ENCODE assay signal across 19 cellular contexts in the genomic region with DNA sequence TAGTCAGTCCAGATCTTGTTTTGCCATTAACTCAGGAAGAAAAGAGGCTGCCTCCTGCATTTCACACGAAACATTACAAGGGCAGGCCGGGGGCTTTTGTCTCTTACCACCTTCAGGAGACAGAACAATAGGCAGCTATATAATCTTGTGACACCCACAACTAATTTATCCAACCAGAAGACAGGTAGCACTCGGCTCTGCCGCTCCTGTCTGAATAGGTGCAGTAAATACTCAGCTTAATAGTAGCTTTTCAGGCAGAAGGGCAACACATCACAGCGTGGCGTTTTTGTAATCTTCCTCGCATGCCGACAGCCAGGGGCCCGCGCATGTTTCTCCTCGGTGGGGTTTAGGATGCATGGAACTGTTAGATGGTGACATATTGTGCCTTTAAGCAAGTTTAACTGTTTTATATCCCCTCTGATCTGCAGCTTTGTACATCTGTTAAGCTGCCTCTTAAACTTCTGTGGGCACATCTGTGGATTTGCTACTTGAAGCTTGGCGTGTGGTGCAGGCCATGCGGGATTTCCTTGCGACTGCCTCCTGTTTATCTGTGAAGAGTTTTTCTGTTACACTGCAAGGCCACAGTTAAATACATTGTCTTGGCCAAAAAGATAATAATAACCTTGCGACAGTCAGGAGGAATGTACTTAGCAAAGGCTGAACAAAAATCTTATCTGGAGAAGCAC.
DNase-seq lines count a peak whose midpoint lies in the region; ATAC-seq lines count a peak whose summit lies in the region.
"Had no signal": no experiment of that assay in that cellular context is flagged by ENCODE, and none has a peak within 500 bp of the region (broad histone marks: within the 10 kb centered on the region; RNA-seq: fewer than 3 reads in every experiment).

No MANE protein-coding gene starts in this region.

- no peak overlapping the region for H4K91ac ChIP-seq in neuronal stem cell (ENCODE audit: low read depth, low read length, poor library complexity)

- no peak overlapping the region for H3K18ac ChIP-seq in neuronal stem cell (ENCODE audit: low read length)

- H3K23ac ChIP-seq in neuronal stem cell (ENCODE audit: low read depth, low read length, poor library complexity): no peak overlapping the region

- H3K9me3 Mint-ChIP-seq in activated T-helper 2 cell treated with anti-CD3 and anti-CD28 coated beads, Interferon-gamma antibody, Interleukin-2, Interleukin-4, amounts not matched to agents 10 μg/mL and 5 μg/mL and 100 μg/mL, durations not matched to agents 14 hours and 24 hours and 36 hours: no peaks in the 10 kb centered on the region
- H3K9me3 Mint-ChIP-seq: activated naive CD8-positive, alpha-beta T cell treated with anti-CD3 and anti-CD28 coated beads, Interleukin-2, amount 10 ng/mL, durations not matched to agents 7 days and 5 days had no signal

- WGBS in neuronal stem cell (ENCODE audit: extremely low coverage in 2 of 2, insufficient read length in 2 of 2, insufficient replicate concordance in 1 of 2), 2 donors: no CpG with 5 or more reads among the region's 15 CpGs

- H2BK12ac ChIP-seq in neuronal stem cell (ENCODE audit: low read length): no peak overlapping the region

- peaks cover 2% of the 10 kb centered on the region for H3K36me3 Mint-ChIP-seq in T-helper 17 cell (ENCODE audit: low read depth)
- no peaks in the 10 kb centered on the region for H3K36me3 Mint-ChIP-seq in activated T-helper 2 cell treated with anti-CD3 and anti-CD28 coated beads, Interferon-gamma antibody, Interleukin-2, Interleukin-4, amounts not matched to agents 10 μg/mL and 5 μg/mL and 100 μg/mL, durations not matched to agents 14 hours and 24 hours and 36 hours (ENCODE audit: low read depth)

- no peak overlapping the region for H3K14ac ChIP-seq in neuronal stem cell (ENCODE audit: low read length)

- no peak overlapping the region for H3K4me2 ChIP-seq in neuronal stem cell (ENCODE audit: insufficient read depth, low read length, poor library complexity, severe bottlenecking)

- intact Hi-C loops in activated T-helper 2 cell treated with anti-CD3 and anti-CD28 coated beads, Interferon-gamma antibody, Interleukin-2, Interleukin-4, amounts not matched to agents 10 μg/mL and 5 μg/mL and 100 μg/mL, durations not matched to agents 14 hours and 24 hours and 36 hours (cut with micrococcal nuclease): no loop called here

- peak; percentile 91 for DNase-seq in Jurkat, Clone E6-1 (ENCODE audit: low read depth, low spot score)
- DNase-seq in NCI-H2107 (lab: John Stamatoyannopoulos, UW) (peak; percentile 39), T-helper 17 cell (no peak), neuronal stem cell (ENCODE audit: low spot score) (no peak), A172 (ENCODE audit: low spot score) (no peak)
- no peak for DNase-seq in activated T-helper 2 cell treated with anti-CD3 and anti-CD28 coated beads, Interferon-gamma antibody, Interleukin-2, Interleukin-4, amounts not matched to agents 10 μg/mL and 5 μg/mL and 100 μg/mL, durations not matched to agents 14 hours and 24 hours and 36 hours (ENCODE audit: low spot score)
- DNase-seq: activated CD4-positive, CD25-positive, alpha-beta regulatory T cell; activated naive CD8-positive, alpha-beta T cell treated with anti-CD3 and anti-CD28 coated beads, Interleukin-2, amount 10 ng/mL, durations not matched to agents 7 days and 5 days; activated T-cell treated with anti-CD3 and anti-CD28 coated beads, Interleukin-2, amount 50 U/mL, for 48 hours; brain microvascular endothelial cell; heart left ventricle; left ventricle myocardium superior; NCI-H1694; NCI-H526 treated with DMSO at 0.1 percent for 48 hours; nucleus accumbens; spleen had no signal

- no peak overlapping the region for H4K8ac ChIP-seq in neuronal stem cell (ENCODE audit: low read depth, low read length)

- H3K27ac Mint-ChIP-seq in T-helper 17 cell: peak overlapping the region; percentile 59
- H3K27ac Mint-ChIP-seq in activated T-helper 2 cell treated with anti-CD3 and anti-CD28 coated beads, Interferon-gamma antibody, Interleukin-2, Interleukin-4, amounts not matched to agents 10 μg/mL and 5 μg/mL and 100 μg/mL, durations not matched to agents 14 hours and 24 hours and 36 hours: no peak overlapping the region
- H3K27ac Mint-ChIP-seq: activated naive CD8-positive, alpha-beta T cell treated with anti-CD3 and anti-CD28 coated beads, Interleukin-2, amount 10 ng/mL, durations not matched to agents 7 days and 5 days had no signal

- H3K36me3 ChIP-seq in neuronal stem cell (replicated peaks in 1 of 2; ENCODE audit: control insufficient read depth in 2 of 2, insufficient read depth in 2 of 2, low read length in 2 of 2): no peaks in the 10 kb centered on the region
- H3K36me3 ChIP-seq: brain microvascular endothelial cell, heart left ventricle, spleen, suprapubic skin had no signal

- H2BK5ac ChIP-seq in neuronal stem cell (ENCODE audit: low read length): no peak overlapping the region

- no peak overlapping the region for H2AK5ac ChIP-seq in neuronal stem cell (ENCODE audit: low read depth, low read length)

- H3K4ac ChIP-seq in neuronal stem cell (ENCODE audit: low read length): no peak overlapping the region

- H2BK15ac ChIP-seq in neuronal stem cell (ENCODE audit: low read length): no peak overlapping the region

- no peaks in the 10 kb centered on the region for H3K79me1 ChIP-seq in neuronal stem cell (ENCODE audit: low read depth, low read length)

- H3K27me3 ChIP-seq in neuronal stem cell (ENCODE audit: control insufficient read depth in 3 of 3, insufficient read depth in 3 of 3, low read depth in 1 of 3, low read length in 3 of 3): peaks cover 0 to 28% (median 0%) of the 10 kb centered on the region in 3 experiments
- H3K27me3 ChIP-seq: brain microvascular endothelial cell had no signal

- peaks cover 0 to 6% of the 10 kb centered on the region in 2 donors for H3K4me1 ChIP-seq in neuronal stem cell (ENCODE audit: control insufficient read depth in 2 of 2, insufficient read depth in 1 of 2, low read depth in 1 of 2, low read length in 2 of 2)
- H3K4me1 ChIP-seq: heart left ventricle, spleen, suprapubic skin had no signal

- H3K4me3 ChIP-seq in Jurkat, Clone E6-1 (ENCODE audit: low read length): peak overlapping the region; percentile 63
- no peak overlapping the region for H3K4me3 ChIP-seq in neuronal stem cell (ENCODE audit: low read length in 2 of 2)
- H3K4me3 ChIP-seq: coronary artery, heart left ventricle, spleen, suprapubic skin had no signal

- H2AFZ ChIP-seq in neuronal stem cell (ENCODE audit: low read length): peak overlapping the region; percentile 78

- H3K4me3 Mint-ChIP-seq in T-helper 17 cell: no peak overlapping the region
- no peak overlapping the region for H3K4me3 Mint-ChIP-seq in activated T-helper 2 cell treated with anti-CD3 and anti-CD28 coated beads, Interferon-gamma antibody, Interleukin-2, Interleukin-4, amounts not matched to agents 10 μg/mL and 5 μg/mL and 100 μg/mL, durations not matched to agents 14 hours and 24 hours and 36 hours (ENCODE audit: low read depth)
- H3K4me3 Mint-ChIP-seq: activated naive CD8-positive, alpha-beta T cell treated with anti-CD3 and anti-CD28 coated beads, Interleukin-2, amount 10 ng/mL, durations not matched to agents 7 days and 5 days had no signal

- H2BK120ac ChIP-seq in neuronal stem cell (ENCODE audit: low read depth, low read length): no peak overlapping the region

- no peak overlapping the region for H3K9ac ChIP-seq in neuronal stem cell (ENCODE audit: low read depth, low read length, poor library complexity)

- H3K27me3 Mint-ChIP-seq in T-helper 17 cell: peaks cover 4% of the 10 kb centered on the region
- H3K27me3 Mint-ChIP-seq in activated T-helper 2 cell treated with anti-CD3 and anti-CD28 coated beads, Interferon-gamma antibody, Interleukin-2, Interleukin-4, amounts not matched to agents 10 μg/mL and 5 μg/mL and 100 μg/mL, durations not matched to agents 14 hours and 24 hours and 36 hours (ENCODE audit: low read depth): peaks cover 29% of the 10 kb centered on the region

- peaks cover 20% of the 10 kb centered on the region for H3K4me1 Mint-ChIP-seq in T-helper 17 cell
- peaks cover 11% of the 10 kb centered on the region for H3K4me1 Mint-ChIP-seq in activated T-helper 2 cell treated with anti-CD3 and anti-CD28 coated beads, Interferon-gamma antibody, Interleukin-2, Interleukin-4, amounts not matched to agents 10 μg/mL and 5 μg/mL and 100 μg/mL, durations not matched to agents 14 hours and 24 hours and 36 hours (ENCODE audit: low read depth)

- no peak for ATAC-seq in T-helper 17 cell
- ATAC-seq in GM21576 (IDR thresholded peaks at IDR 0.05; ENCODE audit: unreplicated experiment): no peak
- ATAC-seq: heart left ventricle, left ventricle myocardium superior had no signal

- no peak overlapping the region for H3K27ac ChIP-seq in neuronal stem cell (replicated peaks; ENCODE audit: low read length)
- H3K27ac ChIP-seq: brain microvascular endothelial cell, coronary artery, heart left ventricle, spleen, suprapubic skin had no signal

- H3K9me3 ChIP-seq in T-helper 17 cell (ENCODE audit: control insufficient read depth, low read length, poor library complexity, severe bottlenecking): no peaks in the 10 kb centered on the region
- H3K9me3 ChIP-seq in neuronal stem cell (replicated peaks in 1 of 2; ENCODE audit: control insufficient read depth in 2 of 2, insufficient read depth in 1 of 2, low read depth in 1 of 2, low read length in 2 of 2): no peaks in the 10 kb centered on the region
- H3K9me3 ChIP-seq: heart left ventricle, spleen, suprapubic skin had no signal

Comparison
In these comparisons a context has a peak if more than half of its experiments do, and no peak if none do; other contexts are left out.
1. DNase-seq: peak in Jurkat, Clone E6-1 (single experiment) and NCI-H2107 (single experiment); none in T-helper 17 cell (0 of 3), neuronal stem cell (single experiment), activated T-helper 2 cell treated with anti-CD3 and anti-CD28 coated beads, Interferon-gamma antibody, Interleukin-2, Interleukin-4, amounts not matched to agents 10 μg/mL and 5 μg/mL and 100 μg/mL, durations not matched to agents 14 hours and 24 hours and 36 hours (single experiment) and A172 (single experiment).